ENCODE assay signal across 8 cellular contexts in the genomic region with DNA sequence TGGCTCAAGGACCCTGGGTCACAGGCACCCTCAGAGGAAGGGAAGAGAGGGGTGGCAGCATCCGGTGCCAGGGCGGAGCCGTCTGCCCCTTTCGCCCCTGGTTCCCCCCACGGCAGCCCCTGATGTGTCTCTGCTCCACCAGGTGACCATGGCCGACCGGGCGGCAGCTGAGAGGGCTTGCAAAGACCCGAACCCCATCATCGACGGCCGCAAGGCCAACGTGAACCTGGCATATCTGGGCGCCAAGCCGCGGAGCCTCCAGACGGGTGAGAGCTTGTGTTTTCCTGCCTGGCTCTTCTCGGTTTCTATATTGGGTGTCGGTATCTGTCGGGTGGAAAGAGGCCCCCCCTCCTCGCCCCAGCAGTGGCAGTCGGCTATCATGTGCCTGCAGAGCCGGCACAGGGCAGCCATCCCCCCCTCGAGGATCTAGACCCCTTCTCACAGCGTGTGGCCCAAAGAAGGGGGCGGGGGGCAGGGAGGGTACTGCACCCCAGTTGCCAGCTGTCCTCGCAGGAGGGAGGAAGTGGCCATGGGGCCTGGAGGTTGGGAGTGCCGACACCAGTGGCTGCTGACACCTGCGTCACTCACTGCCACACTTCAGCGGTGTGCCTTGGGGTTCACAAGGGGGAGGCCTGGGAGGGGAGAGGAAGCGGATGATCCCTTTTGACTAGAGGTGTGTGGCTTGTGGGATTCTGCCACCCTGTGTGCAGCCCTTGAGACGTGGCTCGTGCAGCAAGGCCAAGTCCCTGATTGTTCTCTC. TPM values are rescaled to one million over a fixed set of nuclear protein-coding genes. Genes with fewer than 3 reads are reported as not detected.
DNase-seq lines count a peak whose midpoint lies in the region; ATAC-seq, FAIRE-seq and TF ChIP-seq lines count a peak whose summit lies in the region.

No MANE protein-coding gene starts in this region.

- H3K4me1 ChIP-seq in kidney (ENCODE audit: control insufficient read depth in 1 of 2, insufficient read depth in 1 of 2, low read depth in 1 of 2, low read length in 2 of 2) = peaks cover 20 to 36% of the 10 kb centered on the region in 2 donors

- H3K27me3 Mint-ChIP-seq in T-cell = no peaks in the 10 kb centered on the region

- peak overlapping the region; percentile 93 to 94 (median 93) for H3K4me3 Mint-ChIP-seq in T-cell

- no peaks in the 10 kb centered on the region for H3K9me3 ChIP-seq in kidney (ENCODE audit: control insufficient read depth in 1 of 2, low read length in 2 of 2)

- CTCF ChIA-PET in T-cell (lab: Charles Lee) = interaction anchor here in 1 of 2 donors (0.6 to 1.2 kb wide), 4 partner anchors 11 to 1313 kb away, joined by 3 to 5 read pairs (median 4); no protein-coding TSS in a partner anchor

- H3K9ac ChIP-seq in kidney (ENCODE audit: low read length in 2 of 2) = peak overlapping the region; percentile 22 to 52

- TF ChIP-seq CTCF in kidney (IDR thresholded peaks at IDR 0.05; ENCODE audit: borderline replicate concordance, extremely low read depth, insufficient read depth) = no peak

- peak overlapping the region; percentile 59 to 66 for H3K4me3 ChIP-seq in kidney (ENCODE audit: low read length in 2 of 2)

- H3K27ac Mint-ChIP-seq in T-cell = peak overlapping the region; percentile 93 to 97

- DNase-seq in NCI-H2107 treated with DMSO at 0.1 percent for 48 hours (lab: John Stamatoyannopoulos, UW; ENCODE audit: unreplicated experiment) (peak; percentile 36), NCI-H2107 (lab: John Stamatoyannopoulos, UW) (no peak), T-cell (peak; percentile 62 to 97 (median 92)), kidney (peak; percentile 88), DMS153 (lab: John Stamatoyannopoulos, UW) (no peak)
- DNase-seq in stimulated activated CD4-positive, alpha-beta T cell treated with anti-CD3 and anti-CD28 coated beads, Interleukin-4, amount 100 ng/mL, for 4 hours = peak; percentile 60 to 61

- ATAC-seq in T-cell (replicated peaks in 1 of 4) = peak; percentile 54 to 72 (median 56)
- ATAC-seq in HG03460 (IDR thresholded peaks at IDR 0.05; ENCODE audit: unreplicated experiment) = no peak

- intact Hi-C loops in kidney (cut with DNase I) = no loop called here

- FAIRE-seq in kidney (lab: Jason Lieb, UNC) = no peak

- H3K36me3 Mint-ChIP-seq in T-cell = peaks cover 23% of the 10 kb centered on the region

- POLR2A ChIA-PET in T-cell (lab: Charles Lee) = interaction anchor here (0.6 to 2.0 kb wide), 5 partner anchors 10 to 609 kb away, joined by 3 to 12 read pairs (median 4); no protein-coding TSS in a partner anchor

- peaks cover 53 to 69% (median 66%) of the 10 kb centered on the region in 3 donors for H3K4me1 Mint-ChIP-seq in T-cell

- H3K9me3 Mint-ChIP-seq in T-cell = no peaks in the 10 kb centered on the region

- H3K36me3 ChIP-seq in kidney (ENCODE audit: control insufficient read depth in 1 of 2, insufficient read depth in 2 of 2, low read length in 2 of 2) = peaks cover 0 to 7% of the 10 kb centered on the region in 2 donors

- H3K27ac ChIP-seq in angular gyrus (ENCODE audit: low read depth, low read length) = peak overlapping the region; percentile 16
- H3K27ac ChIP-seq in kidney (ENCODE audit: low read depth in 2 of 2, low read length in 2 of 2) = peak overlapping the region in 1 of 2 donors; percentile 16

RNA-seq across cellular contexts. Expression of a gene that starts 1.5 kb away (rescaled TPM):
- total RNA-seq in T-cell = 100 to 1,000 TPM; 111 to 271 (median 124) TPM
- total RNA-seq in kidney = 16.8 TPM
- polyA plus RNA-seq in kidney (ENCODE audit: insufficient read depth, low read depth, low replicate concordance) = 18.0 TPM

RNA-seq across cellular contexts. Expression of a gene that starts 41.6 kb away (rescaled TPM):
- total RNA-seq in T-cell = 10 to 100 TPM; 29.0 to 41.1 (median 29.4) TPM
- total RNA-seq in kidney = 19.5 TPM
- 26.3 TPM for polyA plus RNA-seq in kidney (ENCODE audit: insufficient read depth, low read depth, low replicate concordance)

Comparison
In these comparisons a context has a peak if more than half of its experiments do, and no peak if none do; other contexts are left out.
1. DNase-seq: peak in NCI-H2107 treated with DMSO at 0.1 percent for 48 hours (single experiment), T-cell (34 of 34), kidney (single experiment) and stimulated activated CD4-positive, alpha-beta T cell treated with anti-CD3 and anti-CD28 coated beads, Interleukin-4, amount 100 ng/mL, for 4 hours (2 of 2); none in NCI-H2107 (single experiment) and DMS153 (single experiment).